In genomic region chr9:86043586-86043985, GRCh38 we compare ENCODE assay signal across 34 cellular contexts.
"Had no signal": no experiment of that assay in that cellular context is flagged by ENCODE, and none has a peak within 500 bp of the region (broad histone marks: within the 10 kb centered on the region; RNA-seq: fewer than 3 reads in every experiment).

No MANE protein-coding gene starts in this region.

- H3K27me3 Mint-ChIP-seq: activated B cell treated with CpG ODN at 0.5 μM for 24 hours; activated CD4-positive, alpha-beta T cell treated with anti-CD3 and anti-CD28 coated beads, Interleukin-2, amount 10 ng/mL, durations not matched to agents 24 days and 14 days; activated CD8-positive, alpha-beta T cell treated with anti-CD3 and anti-CD28 coated beads for 36 hours; activated naive CD8-positive, alpha-beta T cell treated with anti-CD3 and anti-CD28 coated beads for 36 hours; activated T-helper 17 cell treated with anti-CD3 and anti-CD28 coated beads, Interleukin-2, amount 50 U/mL, for 72 hours had no signal

- H3K36me3 Mint-ChIP-seq: activated CD4-positive, alpha-beta memory T cell treated with anti-CD3 and anti-CD28 coated beads for 36 hours; activated naive CD4-positive, alpha-beta T cell treated with anti-CD3 and anti-CD28 coated beads, Interleukin-2, amount 50 U/mL, for 72 hours; activated naive CD8-positive, alpha-beta T cell treated with anti-CD3 and anti-CD28 coated beads for 36 hours had no signal

- DNase-seq: activated B cell treated with CpG ODN at 0.5 μM for 24 hours; activated CD4-positive, alpha-beta memory T cell treated with anti-CD3 and anti-CD28 coated beads for 36 hours; activated CD4-positive, alpha-beta T cell treated with anti-CD3 and anti-CD28 coated beads for 4 hours; activated CD4-positive, alpha-beta T cell treated with anti-CD3 and anti-CD28 coated beads, Interleukin-2, amount 10 ng/mL, durations not matched to agents 24 days and 14 days; activated CD4-positive, alpha-beta T cell treated with anti-CD3 and anti-CD28 coated beads, Interleukin-2, amount 50 U/mL, for 1 hour; activated CD4-positive, alpha-beta T cell treated with anti-CD3 and anti-CD28 coated beads, Interleukin-2, amount 50 U/mL, for 4 hours; activated CD4-positive, CD25-positive, alpha-beta regulatory T cell treated with anti-CD3 and anti-CD28 coated beads, Interleukin-2, amount 50 U/mL, for 72 hours; activated CD8-positive, alpha-beta memory T cell treated with anti-CD3 and anti-CD28 coated beads, Interleukin-2, amount 50 U/mL, for 4 hours; activated CD8-positive, alpha-beta T cell treated with anti-CD3 and anti-CD28 coated beads for 36 hours; activated effector memory CD4-positive, alpha-beta T cell treated with anti-CD3 and anti-CD28 coated beads, Interleukin-2, amount 50 U/mL, for 16 hours; activated gamma-delta T cell treated with Interleukin-2 at 50 U/mL for 16 hours; activated naive CD4-positive, alpha-beta T cell; activated naive CD4-positive, alpha-beta T cell treated with anti-CD3 and anti-CD28 coated beads, Interleukin-2, amount 50 U/mL, for 16 hours; activated naive CD8-positive, alpha-beta T cell treated with anti-CD3 and anti-CD28 coated beads for 36 hours; activated T-cell treated with anti-CD3 and anti-CD28 coated beads for 4 hours; activated T-cell treated with anti-CD3 and anti-CD28 coated beads, Interleukin-2, amount 50 U/mL, for 1 hour; activated T-cell treated with anti-CD3 and anti-CD28 coated beads, Interleukin-2, amount 50 U/mL, for 4 hours; activated T-cell treated with anti-CD3 and anti-CD28 coated beads, Interleukin-2, amount 50 U/mL, for 72 hours; adrenal gland; amniotic stem cell; aorta; body of pancreas; brain microvascular endothelial cell; central memory CD4-positive, alpha-beta T cell; SW 1271; T-helper 1 cell; T-helper 9 cell had no signal

- H3K4me1 Mint-ChIP-seq: activated B cell treated with CpG ODN at 0.5 μM for 24 hours; activated CD4-positive, alpha-beta T cell treated with anti-CD3 and anti-CD28 coated beads, Interleukin-2, amount 10 ng/mL, durations not matched to agents 24 days and 14 days; activated T-helper 17 cell treated with anti-CD3 and anti-CD28 coated beads, Interleukin-2, amount 50 U/mL, for 72 hours had no signal

- ATAC-seq: activated CD8-positive, alpha-beta T cell treated with anti-CD3 and anti-CD28 coated beads for 36 hours; activated naive CD4-positive, alpha-beta T cell treated with anti-CD3 and anti-CD28 coated beads, Interleukin-2, amount 50 U/mL, for 72 hours; activated T-cell treated with anti-CD3 and anti-CD28 coated beads, Interleukin-2, amount 50 U/mL, for 4 hours; activated T-cell treated with anti-CD3 and anti-CD28 coated beads, Interleukin-2, amount 50 U/mL, for 72 hours; activated T-helper 17 cell treated with anti-CD3 and anti-CD28 coated beads, Interleukin-2, amount 50 U/mL, for 72 hours; body of pancreas had no signal

- H3K27ac ChIP-seq: adrenal gland, body of pancreas, brain microvascular endothelial cell, breast epithelium had no signal

- H3K27ac Mint-ChIP-seq: activated B cell treated with CpG ODN at 0.5 μM for 24 hours; activated CD4-positive, alpha-beta memory T cell treated with anti-CD3 and anti-CD28 coated beads for 36 hours; activated CD4-positive, alpha-beta T cell treated with anti-CD3 and anti-CD28 coated beads, Interleukin-2, amount 10 ng/mL, durations not matched to agents 24 days and 14 days; activated CD8-positive, alpha-beta T cell treated with anti-CD3 and anti-CD28 coated beads for 36 hours; activated naive CD4-positive, alpha-beta T cell treated with anti-CD3 and anti-CD28 coated beads for 36 hours; activated naive CD4-positive, alpha-beta T cell treated with anti-CD3 and anti-CD28 coated beads, Interleukin-2, amount 50 U/mL, for 72 hours; activated naive CD8-positive, alpha-beta T cell treated with anti-CD3 and anti-CD28 coated beads for 36 hours; activated T-cell treated with anti-CD3 and anti-CD28 coated beads, Interleukin-2, amount 50 U/mL, for 72 hours; activated T-helper 1 cell treated with anti-CD3 and anti-CD28 coated beads, Interleukin-12 subunit alpha, Interleukin-12 subunit beta, Interleukin-2, Interleukin-4 antibody, amounts not matched to agents 30 ng/mL and 10 ng/mL and 1 ng/mL, durations not matched to agents 14 hours and 24 hours and 36 hours; activated T-helper 17 cell treated with anti-CD3 and anti-CD28 coated beads, Interleukin-2, amount 50 U/mL, for 72 hours; T-helper 1 cell treated with Interleukin-12 subunit alpha and Interleukin-12 subunit beta and Interleukin-4 antibody, amounts not matched to agents 30 μg/mL and 1 μg/mL, for 36 hours; T-helper 2 cell treated with Interferon-gamma antibody and Interleukin-4, amounts not matched to agents 5 μg/mL and 100 μg/mL, for 36 hours had no signal

- H3K4me3 Mint-ChIP-seq: activated B cell treated with CpG ODN at 0.5 μM for 24 hours; activated CD4-positive, alpha-beta memory T cell treated with anti-CD3 and anti-CD28 coated beads for 36 hours; activated CD4-positive, alpha-beta T cell treated with anti-CD3 and anti-CD28 coated beads, Interleukin-2, amount 10 ng/mL, durations not matched to agents 24 days and 14 days; activated CD8-positive, alpha-beta T cell treated with anti-CD3 and anti-CD28 coated beads for 36 hours; activated naive CD4-positive, alpha-beta T cell treated with anti-CD3 and anti-CD28 coated beads for 36 hours; activated naive CD8-positive, alpha-beta T cell treated with anti-CD3 and anti-CD28 coated beads for 36 hours; activated T-cell treated with anti-CD3 and anti-CD28 coated beads, Interleukin-2, amount 50 U/mL, for 4 hours; activated T-cell treated with anti-CD3 and anti-CD28 coated beads, Interleukin-2, amount 50 U/mL, for 72 hours; activated T-helper 1 cell treated with anti-CD3 and anti-CD28 coated beads, Interleukin-12 subunit alpha, Interleukin-12 subunit beta, Interleukin-2, Interleukin-4 antibody, amounts not matched to agents 30 ng/mL and 10 ng/mL and 1 ng/mL, durations not matched to agents 14 hours and 24 hours and 36 hours; activated T-helper 17 cell treated with anti-CD3 and anti-CD28 coated beads, Interleukin-2, amount 50 U/mL, for 72 hours; T-helper 1 cell treated with Interleukin-12 subunit alpha and Interleukin-12 subunit beta and Interleukin-4 antibody, amounts not matched to agents 30 μg/mL and 1 μg/mL, for 36 hours; T-helper 2 cell treated with Interferon-gamma antibody and Interleukin-4, amounts not matched to agents 5 μg/mL and 100 μg/mL, for 36 hours had no signal

- H3K9me3 Mint-ChIP-seq: activated B cell treated with CpG ODN at 0.5 μM for 24 hours; activated CD4-positive, alpha-beta memory T cell treated with anti-CD3 and anti-CD28 coated beads for 36 hours; activated CD4-positive, alpha-beta T cell treated with anti-CD3 and anti-CD28 coated beads, Interleukin-2, amount 10 ng/mL, durations not matched to agents 24 days and 14 days; activated CD8-positive, alpha-beta T cell treated with anti-CD3 and anti-CD28 coated beads for 36 hours; activated naive CD4-positive, alpha-beta T cell treated with anti-CD3 and anti-CD28 coated beads, Interleukin-2, amount 50 U/mL, for 72 hours; activated naive CD8-positive, alpha-beta T cell treated with anti-CD3 and anti-CD28 coated beads for 36 hours; activated T-cell treated with anti-CD3 and anti-CD28 coated beads, Interleukin-2, amount 50 U/mL, for 4 hours; activated T-helper 1 cell treated with anti-CD3 and anti-CD28 coated beads, Interleukin-12 subunit alpha, Interleukin-12 subunit beta, Interleukin-2, Interleukin-4 antibody, amounts not matched to agents 30 ng/mL and 10 ng/mL and 1 ng/mL, durations not matched to agents 14 hours and 24 hours and 36 hours; activated T-helper 17 cell treated with anti-CD3 and anti-CD28 coated beads, Interleukin-2, amount 50 U/mL, for 72 hours; T-helper 1 cell treated with Interleukin-12 subunit alpha and Interleukin-12 subunit beta and Interleukin-4 antibody, amounts not matched to agents 30 μg/mL and 1 μg/mL, for 36 hours; T-helper 2 cell treated with Interferon-gamma antibody and Interleukin-4, amounts not matched to agents 5 μg/mL and 100 μg/mL, for 36 hours had no signal
